Comparison of ENCODE assay signal across 21 cellular contexts in the genomic region with DNA sequence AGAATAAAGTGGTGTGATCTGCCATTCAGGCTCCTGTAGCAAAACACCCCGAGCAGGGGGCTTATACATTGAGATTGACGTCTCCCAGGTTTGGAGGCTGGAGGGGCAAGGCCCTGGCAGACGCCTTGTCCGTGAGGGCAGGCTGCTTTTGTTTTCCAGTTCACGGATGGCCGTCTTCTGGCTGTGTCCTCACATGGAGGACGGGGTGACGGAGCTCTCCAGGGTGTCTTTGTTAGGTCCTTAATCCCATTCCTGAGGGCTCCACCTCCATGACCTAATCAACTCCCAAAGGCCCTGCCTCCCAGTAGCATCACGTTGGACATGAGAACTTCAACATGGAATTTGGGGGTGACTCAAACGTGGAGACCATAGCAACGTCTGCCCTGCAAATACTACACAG.
DNase-seq lines count a peak whose midpoint lies in the region; ATAC-seq, FAIRE-seq and TF ChIP-seq lines count a peak whose summit lies in the region.
"Had no signal": no experiment of that assay in that cellular context is flagged by ENCODE, and none has a peak within 500 bp of the region (broad histone marks: within the 10 kb centered on the region; RNA-seq: fewer than 3 reads in every experiment).

No MANE protein-coding gene starts in this region.

- POLR2A ChIA-PET in IMR-90 (lab: Charles Lee; ENCODE audit: unreplicated experiment), result no interaction called here

- H4K20me1 ChIP-seq in IMR-90 (ENCODE audit: insufficient read depth, low read length), result no peaks in the 10 kb centered on the region

- no peak overlapping the region for H3K18ac ChIP-seq in IMR-90 (ENCODE audit: low read depth, low read length)

- H2BK20ac ChIP-seq in IMR-90 (ENCODE audit: low read depth, low read length), result no peak overlapping the region

- 0% methylated on average over 1 of the region's 11 CpGs; no CpG with 5 or more reads in 1 of the 2 experiments for WGBS in IMR-90 (ENCODE audit: extremely low coverage in 2 of 2, insufficient read length in 1 of 2), 2 experiments
- 85 to 86% methylated on average over 9 to 11 of the region's 11 CpGs for whole genome bisulfite sequencing in endodermal cell (ENCODE audit: insufficient coverage in 1 of 2, insufficient read length in 1 of 2), 2 experiments
- WGBS in spleen, 5 donors, result 66 to 88% (median 82%) methylated on average over 11 of the region's 11 CpGs
- 78 to 88% (median 85%) methylated on average over 6 to 11 of the region's 11 CpGs for WGBS in adrenal gland, 4 donors

- H3K4me3 Mint-ChIP-seq in endodermal cell, result no peak overlapping the region
- H3K4me3 Mint-ChIP-seq: CD4-positive, alpha-beta T cell; GM23338 had no signal

- H3K9me3 ChIP-seq in IMR-90 (ENCODE audit: control insufficient read depth, insufficient read depth, low read length) (peaks cover 78% of the 10 kb centered on the region), endodermal cell (ENCODE audit: control insufficient read depth, low read length) (no peaks in the 10 kb centered on the region), kidney (ENCODE audit: control insufficient read depth in 1 of 2, low read length in 2 of 2) (no peaks in the 10 kb centered on the region), spleen (no peaks in the 10 kb centered on the region), adrenal gland (replicated peaks in 1 of 3) (no peaks in the 10 kb centered on the region)
- H3K9me3 ChIP-seq: Peyer's patch had no signal

- H2BK15ac ChIP-seq in IMR-90 (ENCODE audit: low read depth, low read length), result no peak overlapping the region

- no peaks in the 10 kb centered on the region for H3K36me3 Mint-ChIP-seq in endodermal cell (ENCODE audit: low read depth)
- H3K36me3 Mint-ChIP-seq: IgD-negative memory B cell had no signal

- H3K4me1 ChIP-seq in IMR-90 (ENCODE audit: control insufficient read depth, insufficient read depth, low read length) (no peaks in the 10 kb centered on the region), endodermal cell (ENCODE audit: control insufficient read depth, insufficient read depth, low read length) (peaks cover under 1% of the 10 kb centered on the region), kidney (ENCODE audit: control insufficient read depth in 1 of 2, insufficient read depth in 1 of 2, low read depth in 1 of 2, low read length in 2 of 2) (no peaks in the 10 kb centered on the region), spleen (no peaks in the 10 kb centered on the region), adrenal gland (replicated peaks in 1 of 2) (no peaks in the 10 kb centered on the region)

- peaks cover 3% of the 10 kb centered on the region for H3K9me3 Mint-ChIP-seq in endodermal cell
- H3K9me3 Mint-ChIP-seq: CD4-positive, alpha-beta T cell had no signal

- H3K27me3 Mint-ChIP-seq in endodermal cell (ENCODE audit: insufficient read depth), result no peaks in the 10 kb centered on the region
- H3K27me3 Mint-ChIP-seq: CD4-positive, alpha-beta T cell; IgD-negative memory B cell had no signal

- no peak for FAIRE-seq in kidney (lab: Jason Lieb, UNC)
- FAIRE-seq: HTR-8/SVneo had no signal

- H4K8ac ChIP-seq in IMR-90 (ENCODE audit: low read depth in 2 of 2, low read length in 2 of 2), result no peak overlapping the region

- no peak overlapping the region for H3K56ac ChIP-seq in IMR-90 (ENCODE audit: extremely low read depth, insufficient read depth, low read length)

- H3K4me3 ChIP-seq in IMR-90 (ENCODE audit: insufficient read depth, low read depth, low read length) (no peak overlapping the region), endodermal cell (ENCODE audit: low read length) (no peak overlapping the region), kidney (ENCODE audit: low read length in 2 of 2) (no peak overlapping the region), spleen (no peak overlapping the region), adrenal gland (no peak overlapping the region)
- H3K4me3 ChIP-seq: GM23338, Peyer's patch had no signal

- no peak overlapping the region for H4K91ac ChIP-seq in IMR-90 (ENCODE audit: insufficient read depth, low read depth, low read length)

- no peak overlapping the region for H3K9ac ChIP-seq in IMR-90 (ENCODE audit: low read depth, low read length)
- H3K9ac ChIP-seq in endodermal cell (ENCODE audit: extremely low read depth, low read length, poor library complexity, severe bottlenecking), result no peak overlapping the region
- no peak overlapping the region for H3K9ac ChIP-seq in kidney (ENCODE audit: low read length in 2 of 2)

- no peak overlapping the region for H3K4ac ChIP-seq in IMR-90 (ENCODE audit: low read depth, low read length)

- no peak for ATAC-seq in IMR-90 (ENCODE audit: low read depth)
- ATAC-seq: GM23338 had no signal

- H3K23ac ChIP-seq in IMR-90 (ENCODE audit: low read depth, low read length), result no peak overlapping the region

- no peak overlapping the region for H2AFZ ChIP-seq in IMR-90 (replicated peaks; ENCODE audit: low read length, poor library complexity)
- H2AFZ ChIP-seq: GM23338 had no signal

- H2AK5ac ChIP-seq in IMR-90 (ENCODE audit: low read depth, low read length), result no peak overlapping the region

- dilution Hi-C loops in IMR-90 (cut with HindIII; ENCODE audit: low sequenced_read_pairs, unreplicated experiment), result no loop called here

- no peak for TF ChIP-seq POLR2A in IMR-90 (IDR thresholded peaks at IDR 0.05; ENCODE audit: low read depth, low read length)
- no peak for TF ChIP-seq POLR2A in spleen (IDR thresholded peaks at IDR 0.05)
- TF ChIP-seq POLR2A in adrenal gland (IDR thresholded peaks at IDR 0.05), result no peak

- H3K27ac ChIP-seq in IMR-90 (ENCODE audit: insufficient read depth, low read length) (no peak overlapping the region), endodermal cell (ENCODE audit: low read depth, low read length) (no peak overlapping the region), kidney (ENCODE audit: low read depth in 2 of 2, low read length in 2 of 2) (no peak overlapping the region), spleen (no peak overlapping the region), adrenal gland (no peak overlapping the region)
- H3K27ac ChIP-seq: Peyer's patch had no signal

- no peak overlapping the region for H2BK5ac ChIP-seq in IMR-90 (ENCODE audit: low read depth, low read length, poor library complexity, severe bottlenecking)

- H3K4me1 Mint-ChIP-seq in endodermal cell, result peaks cover 17% of the 10 kb centered on the region
- H3K4me1 Mint-ChIP-seq: IgD-negative memory B cell had no signal

- H4K5ac ChIP-seq in IMR-90 (ENCODE audit: low read depth, low read length), result no peak overlapping the region

- CTCF ChIA-PET in IMR-90 (lab: Yijun Ruan, JAX), result no interaction called here

- H3K79me1 ChIP-seq in IMR-90 (ENCODE audit: low read depth in 1 of 2, low read length in 2 of 2), result no peaks in the 10 kb centered on the region

- peak overlapping the region; percentile 65 for H2AK9ac ChIP-seq in IMR-90 (replicated peaks; ENCODE audit: low read depth, low read length, poor library complexity)

- no peak overlapping the region for H3K27ac Mint-ChIP-seq in endodermal cell
- H3K27ac Mint-ChIP-seq: CD4-positive, alpha-beta T cell; GM23338; IgD-negative memory B cell had no signal

- H3K36me3 ChIP-seq in IMR-90 (ENCODE audit: control insufficient read depth, insufficient read depth, low read length), result no peaks in the 10 kb centered on the region
- H3K36me3 ChIP-seq in endodermal cell (ENCODE audit: control insufficient read depth, insufficient read depth, low read length), result no peaks in the 10 kb centered on the region
- H3K36me3 ChIP-seq in kidney (ENCODE audit: control insufficient read depth in 1 of 2, insufficient read depth in 2 of 2, low read length in 2 of 2), result no peaks in the 10 kb centered on the region
- no peaks in the 10 kb centered on the region for H3K36me3 ChIP-seq in spleen
- H3K36me3 ChIP-seq in adrenal gland (replicated peaks in 1 of 2), result no peaks in the 10 kb centered on the region
- H3K36me3 ChIP-seq: Peyer's patch had no signal

- TF ChIP-seq CTCF in IMR-90 (conservative IDR thresholded peaks at IDR 0.05; ENCODE audit: low read depth, low read length) (no peak), endodermal cell (conservative IDR thresholded peaks at IDR 0.05) (no peak), kidney (IDR thresholded peaks at IDR 0.05; ENCODE audit: borderline replicate concordance, extremely low read depth, insufficient read depth) (no peak), spleen (IDR thresholded peaks at IDR 0.05 in 8 of 11, conservative IDR thresholded peaks at IDR 0.05 in 3 of 11) (no peak), adrenal gland (IDR thresholded peaks at IDR 0.05) (no peak)

- H3K27me3 ChIP-seq in IMR-90 (ENCODE audit: control insufficient read depth, insufficient read depth, low read length) (no peaks in the 10 kb centered on the region), endodermal cell (ENCODE audit: control insufficient read depth, insufficient read depth, low read length, poor library complexity, severe bottlenecking) (no peaks in the 10 kb centered on the region), spleen (replicated peaks in 1 of 7) (peaks cover 0 to 8% (median 0%) of the 10 kb centered on the region in 7 donors), adrenal gland (no peaks in the 10 kb centered on the region)
- H3K27me3 ChIP-seq: Peyer's patch had no signal

- no peak overlapping the region for H3K4me2 ChIP-seq in IMR-90 (ENCODE audit: low read depth, low read length)
- H3K4me2 ChIP-seq: GM23338 had no signal

- DNase-seq in IMR-90, result no peak
- peak; percentile 52 for DNase-seq in endodermal cell
- DNase-seq in kidney, result peak; percentile 34
- peak; percentile 41 for DNase-seq in spleen
- DNase-seq in adrenal gland, result no peak
- DNase-seq in NCI-H748 (lab: John Stamatoyannopoulos, UW; ENCODE audit: unreplicated experiment), result no peak
- no peak for DNase-seq in effector CD4-positive, alpha-beta T cell
- DNase-seq: CD4-positive, alpha-beta T cell; COR-L47; DMS79; HCEC 1CT; NCI-H1105; NCI-H146; NCI-H2029; NCI-H2227 treated with DMSO at 0.1 percent for 48 hours; NCI-H510A treated with DMSO at 0.1 percent for 48 hours; NCI-H774 had no signal

- no peak overlapping the region for H2BK120ac ChIP-seq in IMR-90 (ENCODE audit: low read depth, low read length)

- H3K14ac ChIP-seq in IMR-90 (replicated peaks; ENCODE audit: low read depth, low read length), result no peak overlapping the region

- BruUV-seq in IMR-90 (replicated peaks; lab: Mats Ljungman, UMichigan), result no TSS peak

- no peaks in the 10 kb centered on the region for H3K9me1 ChIP-seq in IMR-90 (ENCODE audit: insufficient read depth, low read length)

- intact Hi-C loops in IMR-90 (cut with micrococcal nuclease) (no loop called here), kidney (cut with DNase I) (no loop called here), spleen (cut with DNase I; ENCODE audit: low total_unique reads) (no loop called here), adrenal gland (cut with DNase I) (no loop called here)

- TF ChIP-seq RAD21 in IMR-90 (IDR thresholded peaks at IDR 0.05; ENCODE audit: low read length), result no peak

- in situ Hi-C loops in IMR-90 (cut with MboI; ENCODE audit: low sequenced_read_pairs), result no loop called here

TF ChIP-seq in IMR-90, 13 proteins besides CTCF, POLR2A, EP300 and RAD21 (continues in another document):
- no peak for TF ChIP-seq MAZ (IDR thresholded peaks at IDR 0.05; ENCODE audit: borderline replicate concordance, low read depth, low read length)

Comparison
In these comparisons a context has a peak if more than half of its experiments do, and no peak if none do; other contexts are left out.
1. DNase-seq: peak in endodermal cell (single experiment), kidney (single experiment) and spleen (single experiment); none in IMR-90 (single experiment), adrenal gland (0 of 7), NCI-H748 (single experiment) and effector CD4-positive, alpha-beta T cell (single experiment).